In genomic region chr1:221045842-221046831, GRCh38 we compare ENCODE assay signal across 8 cellular contexts.
A peak's percentile ranks its signal among the peaks of the same experiment; 100 is the strongest.
DNase-seq lines count a peak whose midpoint lies in the region; ATAC-seq, FAIRE-seq and TF ChIP-seq lines count a peak whose summit lies in the region.

No MANE protein-coding gene starts in this region.

- peaks cover 0 to 11% of the 10 kb centered on the region in 2 donors for H3K9me3 ChIP-seq in breast epithelium
- no peaks in the 10 kb centered on the region for H3K9me3 ChIP-seq in sigmoid colon

- H3K4me3 ChIP-seq in breast epithelium: no peak overlapping the region
- no peak overlapping the region for H3K4me3 ChIP-seq in sigmoid colon

- H3K4me1 Mint-ChIP-seq in stimulated activated naive B cell treated with anti-CD40 and anti-IgM and Interleukin-4, amounts not matched to agents 10 μg/mL and 1 μg/mL and 100 μg/mL, for 72 hours: peaks cover 41 to 56% of the 10 kb centered on the region in 2 donors

- TF ChIP-seq EP300 in sigmoid colon (IDR thresholded peaks at IDR 0.05): no peak

- peak overlapping the region; percentile 98 for H3K27ac Mint-ChIP-seq in stimulated activated naive B cell treated with anti-CD40 and anti-IgM and Interleukin-4, amounts not matched to agents 10 μg/mL and 1 μg/mL and 100 μg/mL, for 72 hours

- DNase-seq in D721Med (ENCODE audit: insufficient read length, low spot score): no peak
- DNase-seq in astrocyte of the hippocampus (ENCODE audit: low read depth, low spot score): peak; percentile 40
- DNase-seq in stimulated activated naive B cell treated with anti-CD40 and anti-IgM and Interleukin-4, amounts not matched to agents 10 μg/mL and 1 μg/mL and 100 μg/mL, for 72 hours: peak; percentile 59
- DNase-seq in breast epithelium (ENCODE audit: low spot score in 2 of 2): no peak
- no peak for DNase-seq in NCI-H1694 (lab: John Stamatoyannopoulos, UW)
- DNase-seq in sigmoid colon: no peak

- H3K36me3 Mint-ChIP-seq in stimulated activated naive B cell treated with anti-CD40 and anti-IgM and Interleukin-4, amounts not matched to agents 10 μg/mL and 1 μg/mL and 100 μg/mL, for 72 hours: peaks cover 31 to 35% of the 10 kb centered on the region in 2 donors

- intact Hi-C loops in breast epithelium (cut with DNase I; ENCODE audit: low total_unique reads): loop anchor here (5.0 kb wide), 1 partner anchor 531 kb away; no protein-coding TSS in a partner anchor
- intact Hi-C loops in sigmoid colon (cut with DNase I): no loop called here

- 50 to 68% methylated on average over 5 of the region's 5 CpGs for WGBS in sigmoid colon, 2 donors

- H3K36me3 ChIP-seq in breast epithelium (no peaks in the 10 kb centered on the region), sigmoid colon (no peaks in the 10 kb centered on the region)

- H3K4me1 ChIP-seq in breast epithelium: no peaks in the 10 kb centered on the region
- H3K4me1 ChIP-seq in sigmoid colon: peaks cover 0 to 17% (median 13%) of the 10 kb centered on the region in 4 donors

- peak; percentile 88 for ATAC-seq in GM21360 (IDR thresholded peaks at IDR 0.05; ENCODE audit: unreplicated experiment)
- peak; percentile 94 for ATAC-seq in HG03457 (IDR thresholded peaks at IDR 0.05; ENCODE audit: unreplicated experiment)
- peak; percentile 89 to 91 for ATAC-seq in stimulated activated naive B cell treated with anti-CD40 and anti-IgM and Interleukin-4, amounts not matched to agents 10 μg/mL and 1 μg/mL and 100 μg/mL, for 72 hours (replicated peaks)

- H3K9me3 Mint-ChIP-seq in stimulated activated naive B cell treated with anti-CD40 and anti-IgM and Interleukin-4, amounts not matched to agents 10 μg/mL and 1 μg/mL and 100 μg/mL, for 72 hours: peaks cover 23% of the 10 kb centered on the region in 2 donors

- TF ChIP-seq POLR2A in breast epithelium (IDR thresholded peaks at IDR 0.05) (no peak), sigmoid colon (IDR thresholded peaks at IDR 0.05) (no peak)

- no peaks in the 10 kb centered on the region for H3K27me3 Mint-ChIP-seq in stimulated activated naive B cell treated with anti-CD40 and anti-IgM and Interleukin-4, amounts not matched to agents 10 μg/mL and 1 μg/mL and 100 μg/mL, for 72 hours

- no peak for TF ChIP-seq CTCF in D721Med (IDR thresholded peaks at IDR 0.05; ENCODE audit: insufficient read depth, missing control alignments)
- no peak for TF ChIP-seq CTCF in breast epithelium (IDR thresholded peaks at IDR 0.05)
- no peak for TF ChIP-seq CTCF in sigmoid colon (IDR thresholded peaks at IDR 0.05)

- H3K27me3 ChIP-seq in breast epithelium: no peaks in the 10 kb centered on the region
- H3K27me3 ChIP-seq in sigmoid colon: no peaks in the 10 kb centered on the region

- H3K27ac ChIP-seq in breast epithelium (no peak overlapping the region), sigmoid colon (peak overlapping the region in 2 of 4 donors; percentile 31 to 44)

- peak overlapping the region; percentile 76 to 83 for H3K4me3 Mint-ChIP-seq in stimulated activated naive B cell treated with anti-CD40 and anti-IgM and Interleukin-4, amounts not matched to agents 10 μg/mL and 1 μg/mL and 100 μg/mL, for 72 hours

- FAIRE-seq in D721Med (lab: Jason Lieb, UNC): peak; percentile 60

Comparison
In these comparisons a context has a peak if more than half of its experiments do, and no peak if none do; other contexts are left out.
1. DNase-seq: peak in astrocyte of the hippocampus (single experiment) and stimulated activated naive B cell treated with anti-CD40 and anti-IgM and Interleukin-4, amounts not matched to agents 10 μg/mL and 1 μg/mL and 100 μg/mL, for 72 hours (single experiment); none in D721Med (single experiment), breast epithelium (0 of 2), NCI-H1694 (single experiment) and sigmoid colon (single experiment).
2. Peak in every context shown above with its lines, with median percentiles within 50 percentile points of each other: ATAC-seq.